In genomic region chr1:10745886-10746455, GRCh38 we compare ENCODE assay signal across 19 cellular contexts. TPM values are rescaled to one million over a fixed set of nuclear protein-coding genes. Genes with fewer than 3 reads are reported as not detected.
DNase-seq lines count a peak whose midpoint lies in the region; ATAC-seq and TF ChIP-seq lines count a peak whose summit lies in the region.
"Had no signal": no experiment of that assay in that cellular context is flagged by ENCODE, and none has a peak within 500 bp of the region (broad histone marks: within the 10 kb centered on the region; RNA-seq: fewer than 3 reads in every experiment).

No MANE protein-coding gene starts in this region.

- H3K4me1 ChIP-seq in cardiac muscle cell (ENCODE audit: low read depth), result peaks cover 38% of the 10 kb centered on the region
- H3K4me1 ChIP-seq in lung (ENCODE audit: control insufficient read depth in 2 of 2, insufficient read depth in 2 of 2, low read length in 2 of 2), result peaks cover 9 to 10% of the 10 kb centered on the region in 2 donors
- no peaks in the 10 kb centered on the region for H3K4me1 ChIP-seq in thyroid gland
- H3K4me1 ChIP-seq: colonic mucosa had no signal

- POLR2A ChIA-PET in RWPE1 (lab: Yijun Ruan, JAX; ENCODE audit: low non-redundant PET), result interaction anchor here (0.6 kb wide), 1 partner anchor 58 kb away, joined by 3 read pairs; no protein-coding TSS in a partner anchor

- H3K27ac ChIP-seq in RWPE1, result peak overlapping the region; percentile 48
- peak overlapping the region; percentile 81 for H3K27ac ChIP-seq in cardiac muscle cell
- H3K27ac ChIP-seq in lung (ENCODE audit: low read depth in 1 of 2, low read length in 1 of 2), result peak overlapping the region; percentile 84
- no peak overlapping the region for H3K27ac ChIP-seq in thyroid gland
- H3K27ac ChIP-seq: brain microvascular endothelial cell, colonic mucosa, esophagus muscularis mucosa, SK-N-MC had no signal

- ATAC-seq in lung (ENCODE audit: insufficient read depth, low FRiP score), result peak; percentile 85
- ATAC-seq in GM19351 (IDR thresholded peaks at IDR 0.05; ENCODE audit: unreplicated experiment), result no peak
- ATAC-seq: activated CD4-positive, alpha-beta T cell treated with anti-CD3 and anti-CD28 coated beads for 36 hours; activated naive CD8-positive, alpha-beta T cell treated with anti-CD3 and anti-CD28 coated beads, Interleukin-2, amount 50 U/mL, for 24 hours; stimulated activated naive B cell treated with anti-CD40 and anti-IgM and Interleukin-4, amounts not matched to agents 10 μg/mL and 1 μg/mL and 100 μg/mL, for 72 hours had no signal

- H3K4me3 ChIP-seq in cardiac muscle cell (no peak overlapping the region), lung (no peak overlapping the region), thyroid gland (replicated peaks in 1 of 3) (no peak overlapping the region)
- H3K4me3 ChIP-seq: colonic mucosa, esophagus muscularis mucosa, SK-N-MC had no signal

- intact Hi-C loops in thyroid gland (cut with DNase I), result no loop called here

- WGBS in lung, 2 donors, result 70 to 82% methylated on average over 18 of the region's 18 CpGs
- 81% methylated on average over 18 of the region's 18 CpGs for WGBS in thyroid gland, 2 donors

- TF ChIP-seq POLR2A in thyroid gland (IDR thresholded peaks at IDR 0.05), result no peak

- DNase-seq in RWPE1 (ENCODE audit: low spot score), result no peak
- DNase-seq in cardiac muscle cell (ENCODE audit: low read depth in 1 of 2, low spot score in 1 of 2), result no peak
- DNase-seq in lung (ENCODE audit: low spot score), result peak; percentile 87
- DNase-seq in thyroid gland, result peak; percentile 17 to 42
- DNase-seq in 8988T, result no peak
- no peak for DNase-seq in NCI-H1694 (lab: John Stamatoyannopoulos, UW)
- DNase-seq: activated CD4-positive, alpha-beta T cell treated with anti-CD3 and anti-CD28 coated beads for 36 hours; activated gamma-delta T cell; activated naive CD8-positive, alpha-beta T cell treated with anti-CD3 and anti-CD28 coated beads, Interleukin-2, amount 50 U/mL, for 24 hours; brain microvascular endothelial cell; colonic mucosa; effector memory CD4-positive, alpha-beta T cell; KBM-7; NCI-H146; stimulated activated CD4-positive, alpha-beta T cell treated with anti-CD3 and anti-CD28 coated beads, Interleukin-4, amount 100 ng/mL, for 1 hour; stimulated activated naive B cell treated with anti-CD40 and anti-IgM and Interleukin-4, amounts not matched to agents 10 μg/mL and 1 μg/mL and 100 μg/mL, for 72 hours had no signal

- CTCF ChIA-PET in RWPE1 (lab: Yijun Ruan, JAX), result no interaction called here

- TF ChIP-seq CTCF in RWPE1 (conservative IDR thresholded peaks at IDR 0.05; ENCODE audit: low read depth) (no peak), cardiac muscle cell (IDR thresholded peaks at IDR 0.05; ENCODE audit: low read depth, low read length) (no peak), lung (IDR thresholded peaks at IDR 0.05; ENCODE audit: control extremely low read depth, extremely low read depth) (no peak), thyroid gland (IDR thresholded peaks at IDR 0.05) (no peak)

- H3K36me3 ChIP-seq in cardiac muscle cell (no peaks in the 10 kb centered on the region), lung (ENCODE audit: control insufficient read depth in 2 of 2, insufficient read depth in 2 of 2, low read length in 2 of 2) (no peaks in the 10 kb centered on the region), thyroid gland (no peaks in the 10 kb centered on the region)
- H3K36me3 ChIP-seq: brain microvascular endothelial cell, colonic mucosa, esophagus muscularis mucosa had no signal

- H3K9me3 ChIP-seq in cardiac muscle cell (ENCODE audit: low read depth) (no peaks in the 10 kb centered on the region), lung (ENCODE audit: control insufficient read depth in 2 of 2, insufficient read depth in 1 of 2, low read length in 1 of 2) (no peaks in the 10 kb centered on the region), thyroid gland (no peaks in the 10 kb centered on the region)
- H3K9me3 ChIP-seq: colonic mucosa, esophagus muscularis mucosa had no signal

- H3K27me3 ChIP-seq in cardiac muscle cell (no peaks in the 10 kb centered on the region), lung (ENCODE audit: control insufficient read depth, insufficient read depth) (no peaks in the 10 kb centered on the region), thyroid gland (no peaks in the 10 kb centered on the region)
- H3K27me3 ChIP-seq: colonic mucosa, esophagus muscularis mucosa had no signal

RNA-seq across cellular contexts. Expression of gene CASZ1, which starts 50.5 kb away (rescaled TPM):
- 41.9 and 87.3 TPM in 2 replicates for total RNA-seq in cardiac muscle cell
- 53.5 and 68.2 TPM in 2 replicates for polyA plus RNA-seq in cardiac muscle cell
- total RNA-seq in lung, result 10 to 100 TPM; 61.9 to 69.9 TPM
- polyA plus RNA-seq in lung, result 10 to 100 TPM; 10.3 to 19.2 TPM
- 10 to 100 TPM in 3 of 4 donors, 1 to 10 TPM in 1; 5.2 to 38.5 (median 18.7) TPM for total RNA-seq in thyroid gland

Comparison
In these comparisons a context has a peak if more than half of its experiments do, and no peak if none do; other contexts are left out.
1. DNase-seq: peak in lung (single experiment) and thyroid gland (2 of 2); none in RWPE1 (single experiment), cardiac muscle cell (0 of 2), 8988T (single experiment) and NCI-H1694 (single experiment).
2. H3K27ac ChIP-seq: peak in RWPE1 (single experiment), cardiac muscle cell (single experiment) and lung (2 of 2); none in thyroid gland (0 of 3).